Comparison of ENCODE assay signal across 21 cellular contexts in the genomic region with DNA sequence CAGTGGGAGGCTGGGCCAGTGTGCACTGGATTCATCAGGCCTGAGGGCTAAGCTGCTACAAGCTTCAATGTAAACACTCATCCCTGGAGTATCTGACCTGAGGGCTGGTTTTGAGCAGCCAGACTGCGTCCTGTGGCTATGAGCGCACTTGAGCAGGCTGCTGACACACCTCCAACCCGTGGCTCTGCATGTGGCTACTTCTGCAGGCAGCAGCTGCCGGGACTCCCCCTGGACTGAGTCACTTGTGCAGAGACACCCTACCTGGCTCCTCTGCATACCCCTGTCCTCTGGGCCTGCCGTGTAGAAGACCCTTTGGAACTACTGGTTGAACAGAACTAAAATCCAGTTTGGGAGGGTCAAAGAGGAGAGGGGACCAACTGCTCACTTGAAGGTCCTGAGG.
DNase-seq lines count a peak whose midpoint lies in the region; ATAC-seq and TF ChIP-seq lines count a peak whose summit lies in the region.
"Had no signal": no experiment of that assay in that cellular context is flagged by ENCODE, and none has a peak within 500 bp of the region (broad histone marks: within the 10 kb centered on the region; RNA-seq: fewer than 3 reads in every experiment).

No MANE protein-coding gene starts in this region.

- no peaks in the 10 kb centered on the region for H3K9me3 Mint-ChIP-seq in activated naive CD8-positive, alpha-beta T cell treated with anti-CD3 and anti-CD28 coated beads, Interleukin-2, amount 50 U/mL, for 24 hours
- H3K9me3 Mint-ChIP-seq in activated naive CD8-positive, alpha-beta T cell treated with anti-CD3 and anti-CD28 coated beads for 36 hours, result no peaks in the 10 kb centered on the region
- no peaks in the 10 kb centered on the region for H3K9me3 Mint-ChIP-seq in chondrocyte (ENCODE audit: low read depth)
- H3K9me3 Mint-ChIP-seq: activated naive CD4-positive, alpha-beta T cell treated with anti-CD3 and anti-CD28 coated beads for 36 hours; neural crest cell had no signal

- no peaks in the 10 kb centered on the region for H3K36me3 Mint-ChIP-seq in activated naive CD8-positive, alpha-beta T cell treated with anti-CD3 and anti-CD28 coated beads, Interleukin-2, amount 50 U/mL, for 24 hours (ENCODE audit: low read depth)
- H3K36me3 Mint-ChIP-seq in activated naive CD8-positive, alpha-beta T cell treated with anti-CD3 and anti-CD28 coated beads for 36 hours, result no peaks in the 10 kb centered on the region
- no peaks in the 10 kb centered on the region for H3K36me3 Mint-ChIP-seq in chondrocyte (ENCODE audit: low read depth)

- H3K9me3 ChIP-seq in upper lobe of right lung, result no peaks in the 10 kb centered on the region
- H3K9me3 ChIP-seq: Peyer's patch had no signal

- peaks cover 6% of the 10 kb centered on the region for H3K27me3 Mint-ChIP-seq in activated naive CD8-positive, alpha-beta T cell treated with anti-CD3 and anti-CD28 coated beads, Interleukin-2, amount 50 U/mL, for 24 hours
- peaks cover 3% of the 10 kb centered on the region for H3K27me3 Mint-ChIP-seq in activated naive CD8-positive, alpha-beta T cell treated with anti-CD3 and anti-CD28 coated beads for 36 hours
- H3K27me3 Mint-ChIP-seq in chondrocyte (ENCODE audit: low read depth), result no peaks in the 10 kb centered on the region
- H3K27me3 Mint-ChIP-seq: B cell had no signal

- no peaks in the 10 kb centered on the region for H3K4me1 Mint-ChIP-seq in activated naive CD8-positive, alpha-beta T cell treated with anti-CD3 and anti-CD28 coated beads, Interleukin-2, amount 50 U/mL, for 24 hours
- no peaks in the 10 kb centered on the region for H3K4me1 Mint-ChIP-seq in activated naive CD8-positive, alpha-beta T cell treated with anti-CD3 and anti-CD28 coated beads for 36 hours
- H3K4me1 Mint-ChIP-seq in chondrocyte (ENCODE audit: low read depth), result no peaks in the 10 kb centered on the region
- H3K4me1 Mint-ChIP-seq: B cell, neural crest cell had no signal

- H3K4me3 Mint-ChIP-seq in activated naive CD8-positive, alpha-beta T cell treated with anti-CD3 and anti-CD28 coated beads, Interleukin-2, amount 50 U/mL, for 24 hours, result no peak overlapping the region
- no peak overlapping the region for H3K4me3 Mint-ChIP-seq in activated naive CD8-positive, alpha-beta T cell treated with anti-CD3 and anti-CD28 coated beads for 36 hours
- no peak overlapping the region for H3K4me3 Mint-ChIP-seq in chondrocyte (ENCODE audit: unreplicated experiment)
- H3K4me3 Mint-ChIP-seq: activated naive CD4-positive, alpha-beta T cell treated with anti-CD3 and anti-CD28 coated beads for 36 hours; B cell; neural crest cell had no signal

- no peak overlapping the region for H3K27ac Mint-ChIP-seq in activated naive CD8-positive, alpha-beta T cell treated with anti-CD3 and anti-CD28 coated beads, Interleukin-2, amount 50 U/mL, for 24 hours
- no peak overlapping the region for H3K27ac Mint-ChIP-seq in activated naive CD8-positive, alpha-beta T cell treated with anti-CD3 and anti-CD28 coated beads for 36 hours
- H3K27ac Mint-ChIP-seq in chondrocyte (ENCODE audit: unreplicated experiment), result no peak overlapping the region
- H3K27ac Mint-ChIP-seq: activated naive CD4-positive, alpha-beta T cell treated with anti-CD3 and anti-CD28 coated beads for 36 hours; B cell had no signal

- peak; percentile 3 for DNase-seq in activated naive CD8-positive, alpha-beta T cell treated with anti-CD3 and anti-CD28 coated beads, Interleukin-2, amount 50 U/mL, for 24 hours
- no peak for DNase-seq in activated naive CD8-positive, alpha-beta T cell treated with anti-CD3 and anti-CD28 coated beads for 36 hours
- DNase-seq in RPMI7951 (ENCODE audit: low read depth) (peak; percentile 64), islet precursor cell (peak; percentile 82), upper lobe of right lung (no peak), EL (no peak), chondrocyte (ENCODE audit: low spot score) (no peak)
- DNase-seq: activated naive CD4-positive, alpha-beta T cell treated with anti-CD3 and anti-CD28 coated beads for 36 hours; activated T-cell treated with anti-CD3 and anti-CD28 coated beads, Interleukin-2, amount 50 U/mL, for 48 hours; DMS79; HCEC 1CT; IMR-90; NCI-H1105 treated with DMSO at 0.1 percent for 48 hours; Peyer's patch; posterior cingulate gyrus; substantia nigra; T-helper 1 cell had no signal

- intact Hi-C loops in upper lobe of right lung (cut with DNase I), result no loop called here

- H3K4me1 ChIP-seq in upper lobe of right lung, result peaks cover 3% of the 10 kb centered on the region
- H3K4me1 ChIP-seq: Peyer's patch had no signal

- peak overlapping the region; percentile 3 for H3K27ac ChIP-seq in upper lobe of right lung

- TF ChIP-seq CTCF in upper lobe of right lung (IDR thresholded peaks at IDR 0.05) (no peak), chondrocyte (IDR thresholded peaks at IDR 0.05) (no peak)

- no peaks in the 10 kb centered on the region for H3K27me3 ChIP-seq in upper lobe of right lung
- H3K27me3 ChIP-seq: Peyer's patch had no signal

- no peak overlapping the region for H3K4me3 ChIP-seq in upper lobe of right lung
- H3K4me3 ChIP-seq: lung, Peyer's patch had no signal

- ATAC-seq in activated naive CD8-positive, alpha-beta T cell treated with anti-CD3 and anti-CD28 coated beads, Interleukin-2, amount 50 U/mL, for 24 hours, result peak; percentile 42
- ATAC-seq in upper lobe of right lung (no peak), HG03175 (IDR thresholded peaks at IDR 0.05; ENCODE audit: unreplicated experiment) (no peak)

- no peaks in the 10 kb centered on the region for H3K36me3 ChIP-seq in upper lobe of right lung
- H3K36me3 ChIP-seq: Peyer's patch had no signal

Comparison
In these comparisons a context has a peak if more than half of its experiments do, and no peak if none do; other contexts are left out.
1. DNase-seq: peak in activated naive CD8-positive, alpha-beta T cell treated with anti-CD3 and anti-CD28 coated beads, Interleukin-2, amount 50 U/mL, for 24 hours (single experiment), RPMI7951 (single experiment) and islet precursor cell (single experiment); none in activated naive CD8-positive, alpha-beta T cell treated with anti-CD3 and anti-CD28 coated beads for 36 hours (single experiment), upper lobe of right lung (single experiment), EL (single experiment) and chondrocyte (single experiment).